1 cellular context compared by ENCODE assay signal in genomic region chr12:116204169-116204568, GRCh38.
TF ChIP-seq lines count a peak whose summit lies in the region.

No MANE protein-coding gene starts in this region.

TF ChIP-seq in WTC11, 78 proteins besides CTCF, POLR2A, EP300 and RAD21 (continued from another document):
- no peak for TF ChIP-seq ZNF425 (CRISPR knock-in tag; conservative IDR thresholded peaks at IDR 0.05)
- TF ChIP-seq ZNF416 (CRISPR knock-in tag; IDR thresholded peaks at IDR 0.05): no peak
- no peak for TF ChIP-seq MYBL2 (CRISPR knock-in tag; IDR thresholded peaks at IDR 0.05)
